In the genomic region with DNA sequence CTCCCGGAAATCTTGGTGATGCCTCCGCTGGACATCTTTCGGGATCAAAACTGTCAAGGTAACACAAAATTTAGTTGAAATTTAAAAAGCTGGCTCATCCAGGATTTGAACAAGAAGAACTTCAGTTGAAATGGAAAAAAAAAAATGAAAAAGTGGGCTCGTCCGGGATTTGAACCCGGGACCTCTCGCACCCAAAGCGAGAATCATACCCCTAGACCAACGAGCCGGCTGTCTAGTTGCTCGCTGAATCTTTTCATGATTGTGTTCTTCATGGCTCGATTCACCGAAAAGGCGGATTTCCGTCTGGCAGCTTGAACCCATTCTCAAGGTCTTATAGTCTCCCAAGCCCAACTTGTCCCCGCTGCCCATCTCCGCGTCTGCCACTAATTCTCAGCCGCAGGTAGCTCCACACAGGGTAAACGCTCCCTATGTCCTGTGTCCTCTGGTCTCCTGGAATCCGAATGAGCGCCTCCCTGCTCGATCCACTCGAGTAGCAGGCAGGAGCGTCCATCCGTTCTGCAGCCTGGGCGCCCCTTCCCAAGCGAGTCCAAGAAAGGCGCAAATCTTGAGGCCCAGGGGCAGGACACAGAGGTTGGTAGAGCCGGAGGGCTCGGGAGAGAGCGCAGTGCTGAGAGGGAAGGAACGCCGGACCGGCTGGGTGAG, we compare ENCODE assay signal across 8 cellular contexts. TPM values are rescaled to one million over a fixed set of nuclear protein-coding genes. Genes with fewer than 3 reads are reported as not detected.
DNase-seq lines count a peak whose midpoint lies in the region; ATAC-seq lines count a peak whose summit lies in the region.

No MANE protein-coding gene starts in this region.

- H3K27ac Mint-ChIP-seq in naive thymus-derived CD8-positive, alpha-beta T cell, result peak overlapping the region; percentile 90 to 100 (median 96)

- WGBS in esophagus, 2 donors, result 1% methylated on average over 34 to 35 of the region's 35 CpGs

- POLR2A ChIA-PET in naive thymus-derived CD8-positive, alpha-beta T cell (lab: Charles Lee), result interaction anchor here (0.6 to 13.1 kb wide), 16 partner anchors 10 to 379 kb away, joined by 4 to 286 read pairs (median 10); a partner anchor contains a TSS

- H3K9me3 ChIP-seq in esophagus (ENCODE audit: control insufficient read depth in 2 of 2, insufficient read depth in 1 of 2, low read depth in 1 of 2, low read length in 1 of 2) (no peaks in the 10 kb centered on the region), subcutaneous abdominal adipose tissue (ENCODE audit: control insufficient read depth in 5 of 5, low read length in 5 of 5) (no peaks in the 10 kb centered on the region)

- peaks cover 4 to 8% of the 10 kb centered on the region in 2 donors for H3K4me1 ChIP-seq in esophagus (ENCODE audit: control insufficient read depth in 2 of 2, insufficient read depth in 2 of 2, low read length in 1 of 2)
- peaks cover 4 to 53% (median 44%) of the 10 kb centered on the region in 5 donors for H3K4me1 ChIP-seq in subcutaneous abdominal adipose tissue (ENCODE audit: control insufficient read depth in 5 of 5, insufficient read depth in 5 of 5, low read length in 5 of 5)

- peak overlapping the region; percentile 92 to 98 (median 98) for H3K4me3 Mint-ChIP-seq in naive thymus-derived CD8-positive, alpha-beta T cell

- H3K4me3 ChIP-seq in esophagus (ENCODE audit: low read depth in 1 of 2, low read length in 2 of 2) (peak overlapping the region; percentile 74 to 81), subcutaneous abdominal adipose tissue (ENCODE audit: low read depth in 1 of 5, low read length in 5 of 5) (peak overlapping the region; percentile 75 to 97 (median 94))

- ATAC-seq in activated CD4-positive, CD25-positive, alpha-beta regulatory T cell treated with anti-CD3 and anti-CD28 coated beads, Interleukin-2, amount 50 U/mL, for 24 hours, result no peak
- ATAC-seq in naive thymus-derived CD8-positive, alpha-beta T cell, result peak; percentile 4 to 11
- ATAC-seq in GM19397 (IDR thresholded peaks at IDR 0.05; ENCODE audit: unreplicated experiment), result no peak

- H3K36me3 ChIP-seq in esophagus (ENCODE audit: control insufficient read depth in 2 of 2, insufficient read depth in 2 of 2, low read length in 1 of 2), result no peaks in the 10 kb centered on the region
- H3K36me3 ChIP-seq in subcutaneous abdominal adipose tissue (ENCODE audit: control insufficient read depth in 5 of 5, insufficient read depth in 5 of 5, low read length in 5 of 5), result no peaks in the 10 kb centered on the region

- H3K27ac ChIP-seq in esophagus (ENCODE audit: low read depth in 2 of 2, low read length in 1 of 2) (peak overlapping the region; percentile 78 to 91), subcutaneous abdominal adipose tissue (ENCODE audit: low read depth, low read length) (peak overlapping the region; percentile 71)

- peaks cover 0 to 15% (median 0%) of the 10 kb centered on the region in 5 donors for H3K27me3 Mint-ChIP-seq in naive thymus-derived CD8-positive, alpha-beta T cell

- H3K9ac ChIP-seq in subcutaneous abdominal adipose tissue (ENCODE audit: low read length in 5 of 5), result peak overlapping the region; percentile 69 to 78 (median 74)

- peaks cover 0 to 10% (median 6%) of the 10 kb centered on the region in 3 donors for H3K36me3 Mint-ChIP-seq in naive thymus-derived CD8-positive, alpha-beta T cell

- no peaks in the 10 kb centered on the region for H3K27me3 ChIP-seq in esophagus (ENCODE audit: control insufficient read depth in 1 of 2, insufficient read depth in 2 of 2, low read length in 2 of 2)
- H3K27me3 ChIP-seq in subcutaneous abdominal adipose tissue (ENCODE audit: control insufficient read depth in 5 of 5, insufficient read depth in 4 of 5, low read length in 5 of 5), result no peaks in the 10 kb centered on the region

- peak; percentile 76 for DNase-seq in activated CD4-positive, CD25-positive, alpha-beta regulatory T cell treated with anti-CD3 and anti-CD28 coated beads, Interleukin-2, amount 50 U/mL, for 16 hours (ENCODE audit: low read depth, low spot score)
- peak; percentile 61 to 64 for DNase-seq in activated CD8-positive, alpha-beta memory T cell treated with anti-CD3 and anti-CD28 coated beads for 4 hours (ENCODE audit: low read depth in 2 of 2)
- peak; percentile 45 to 95 (median 83) for DNase-seq in naive thymus-derived CD8-positive, alpha-beta T cell
- no peak for DNase-seq in NCI-H1930 (lab: John Stamatoyannopoulos, UW)

- H3K9me3 Mint-ChIP-seq in naive thymus-derived CD8-positive, alpha-beta T cell, result peaks cover 0 to 16% (median 0%) of the 10 kb centered on the region in 9 donors

- H3K4me1 Mint-ChIP-seq in naive thymus-derived CD8-positive, alpha-beta T cell, result peaks cover 26 to 56% (median 51%) of the 10 kb centered on the region in 4 donors

RNA-seq across cellular contexts. Expression of a gene that starts 16.2 kb away (rescaled TPM):
- polyA plus RNA-seq in esophagus, result 10 to 100 TPM; 26.9 to 33.8 TPM
- 1 to 10 TPM; 3.7 to 4.2 TPM for total RNA-seq in naive thymus-derived CD8-positive, alpha-beta T cell
- polyA plus RNA-seq in naive thymus-derived CD8-positive, alpha-beta T cell, result under 1 TPM in 1 of 3 donors, not detected in 2; 0.40 TPM

RNA-seq across cellular contexts. Expression of a gene that starts 34.2 kb away (rescaled TPM):
- polyA plus RNA-seq in esophagus, result 10 to 100 TPM; 14.2 to 19.5 TPM
- total RNA-seq in naive thymus-derived CD8-positive, alpha-beta T cell, result 10 to 100 TPM; 33.3 to 40.7 TPM
- polyA plus RNA-seq in naive thymus-derived CD8-positive, alpha-beta T cell, result 1 to 10 TPM; 1.1 to 2.6 (median 1.6) TPM

RNA-seq across cellular contexts. Expression of a gene that starts 41.4 kb away (rescaled TPM):
- not detected for polyA plus RNA-seq in esophagus
- total RNA-seq in naive thymus-derived CD8-positive, alpha-beta T cell, result not detected
- polyA plus RNA-seq in naive thymus-derived CD8-positive, alpha-beta T cell, result not detected

RNA-seq across cellular contexts. Expression of a gene that starts 54.9 kb away (rescaled TPM):
- polyA plus RNA-seq in esophagus, result 1,000 to 10,000 TPM; 1,414 to 2,271 TPM
- total RNA-seq in naive thymus-derived CD8-positive, alpha-beta T cell, result 1,000 to 10,000 TPM; 2,236 to 2,371 TPM
- 1,000 to 10,000 TPM; 2,449 to 2,566 (median 2,565) TPM for polyA plus RNA-seq in naive thymus-derived CD8-positive, alpha-beta T cell

RNA-seq across cellular contexts. Expression of a gene that starts 57.9 kb away (rescaled TPM):
- not detected for polyA plus RNA-seq in esophagus
- total RNA-seq in naive thymus-derived CD8-positive, alpha-beta T cell, result not detected
- polyA plus RNA-seq in naive thymus-derived CD8-positive, alpha-beta T cell, result not detected

Comparison
In these comparisons a context has a peak if more than half of its experiments do, and no peak if none do; other contexts are left out.
1. DNase-seq: peak in activated CD4-positive, CD25-positive, alpha-beta regulatory T cell treated with anti-CD3 and anti-CD28 coated beads, Interleukin-2, amount 50 U/mL, for 16 hours (single experiment), activated CD8-positive, alpha-beta memory T cell treated with anti-CD3 and anti-CD28 coated beads for 4 hours (2 of 2) and naive thymus-derived CD8-positive, alpha-beta T cell (10 of 10); none in NCI-H1930 (0 of 2).
2. ATAC-seq: peak in naive thymus-derived CD8-positive, alpha-beta T cell (2 of 2); none in activated CD4-positive, CD25-positive, alpha-beta regulatory T cell treated with anti-CD3 and anti-CD28 coated beads, Interleukin-2, amount 50 U/mL, for 24 hours (0 of 2) and GM19397 (single experiment).
3. RNA of a gene that starts 16.2 kb away (polyA plus RNA-seq): 26.9 to 33.8 TPM in esophagus; 0.40 TPM in naive thymus-derived CD8-positive, alpha-beta T cell; every median in the first group is over 10 times any median in the second.
4. RNA of a gene that starts 34.2 kb away (polyA plus RNA-seq): 14.2 to 19.5 TPM in esophagus; 1.1 to 2.6 TPM in naive thymus-derived CD8-positive, alpha-beta T cell; every median in the first group is over 4 times any median in the second.